Comparison of ENCODE assay signal across 8 cellular contexts in genomic region chr9:27572036-27572435, GRCh38.
DNase-seq lines count a peak whose midpoint lies in the region; ATAC-seq, FAIRE-seq and TF ChIP-seq lines count a peak whose summit lies in the region.

No MANE protein-coding gene starts in this region.

- TF ChIP-seq POLR2A in H54 (IDR thresholded peaks at IDR 0.05; ENCODE audit: low read depth, low read length): no peak

- peak; percentile 41 for FAIRE-seq in H54 (lab: Jason Lieb, UNC)

- DNase-seq in H54 (ENCODE audit: insufficient read length, low spot score): no peak
- peak; percentile 14 for DNase-seq in globus pallidus (ENCODE audit: low spot score)
- no peak for DNase-seq in retinal pigment epithelial cell (ENCODE audit: low read depth)
- DNase-seq in ecto neural progenitor cell (ENCODE audit: low spot score): no peak
- no peak for DNase-seq in HPDE6-E6E7 (ENCODE audit: extremely low spot score)
- no peak for DNase-seq in Ammon's horn (ENCODE audit: low spot score)

- TF ChIP-seq CTCF in WI38 (IDR thresholded peaks at IDR 0.05; ENCODE audit: low read depth, low read length) (no peak), retinal pigment epithelial cell (conservative IDR thresholded peaks at IDR 0.05; ENCODE audit: low read depth, low read length) (no peak)

- H3K4me3 ChIP-seq in WI38 (ENCODE audit: low read depth, low read length): peak overlapping the region; percentile 67; the same call in 1 of the 2 replicates
- H3K4me3 ChIP-seq in retinal pigment epithelial cell (ENCODE audit: low read length): peak overlapping the region; percentile 68

- no peak for ATAC-seq in GM18870 (IDR thresholded peaks at IDR 0.05; ENCODE audit: unreplicated experiment)
